In the genomic region with DNA sequence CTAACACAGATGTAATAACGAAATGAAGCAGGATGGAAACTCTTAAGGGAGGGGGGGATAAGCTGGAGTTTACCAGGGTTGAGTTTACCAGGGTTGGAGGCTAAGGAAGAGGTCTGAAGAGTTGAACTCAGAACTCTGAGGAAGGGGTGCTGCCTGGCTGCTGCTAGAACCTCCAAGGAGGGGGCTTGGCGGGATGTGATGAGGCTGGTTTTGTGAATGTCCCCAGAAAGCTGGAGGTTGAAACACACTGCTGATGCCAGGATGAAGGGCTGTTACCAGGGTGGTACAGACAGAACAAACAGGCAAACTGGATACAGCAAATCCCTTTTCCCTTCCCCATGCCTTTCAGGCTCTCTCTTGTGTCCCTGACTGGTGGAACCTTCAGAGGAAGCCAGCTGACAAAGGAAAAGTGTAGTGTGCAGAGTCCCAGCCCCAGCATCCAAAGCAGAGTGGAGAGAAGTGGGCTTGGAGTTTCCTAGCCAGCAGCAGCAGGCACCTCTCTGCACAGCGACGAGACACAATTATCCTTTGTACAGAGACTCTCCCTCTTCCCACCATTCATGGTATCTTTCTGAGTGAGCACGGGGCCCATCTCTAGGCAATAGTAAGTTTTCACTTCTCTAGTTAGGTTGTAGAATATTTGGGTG, we compare ENCODE assay signal across 16 cellular contexts. TPM values are rescaled to one million over a fixed set of nuclear protein-coding genes. Genes with fewer than 3 reads are reported as not detected.
DNase-seq lines count a peak whose midpoint lies in the region; ATAC-seq and TF ChIP-seq lines count a peak whose summit lies in the region.
"Had no signal": no experiment of that assay in that cellular context is flagged by ENCODE, and none has a peak within 500 bp of the region (broad histone marks: within the 10 kb centered on the region; RNA-seq: fewer than 3 reads in every experiment).

No MANE protein-coding gene starts in this region.

- peaks cover 14% of the 10 kb centered on the region; the same call in 1 of the 2 replicates for H3K4me1 ChIP-seq in Caco-2

- peaks cover 48% of the 10 kb centered on the region for H3K4me1 Mint-ChIP-seq in CD4-positive, alpha-beta T cell (ENCODE audit: low read depth)
- peaks cover 32% of the 10 kb centered on the region for H3K4me1 Mint-ChIP-seq in Caco-2 (ENCODE audit: low read depth, unreplicated experiment)
- peaks cover 19% of the 10 kb centered on the region for H3K4me1 Mint-ChIP-seq in activated naive CD8-positive, alpha-beta T cell treated with anti-CD3 and anti-CD28 coated beads, Interleukin-2, amount 50 U/mL, for 24 hours
- peaks cover 42% of the 10 kb centered on the region for H3K4me1 Mint-ChIP-seq in osteocyte (ENCODE audit: unreplicated experiment)

- no peak overlapping the region for H3K4me3 ChIP-seq in Caco-2 (ENCODE audit: low read depth, low read length)
- H3K4me3 ChIP-seq: sigmoid colon, thoracic aorta had no signal

- POLR2A ChIA-PET in CD4-positive, alpha-beta T cell (lab: Charles Lee): no interaction called here
- POLR2A ChIA-PET in Caco-2 (lab: Charles Lee): no interaction called here

- CTCF ChIA-PET in CD4-positive, alpha-beta T cell (lab: Charles Lee): interaction anchor here (1.2 to 1.7 kb wide), 2 partner anchors 110 to 499 kb away, joined by 3 to 5 read pairs; no protein-coding TSS in a partner anchor
- CTCF ChIA-PET in Caco-2 (lab: Charles Lee): interaction anchor here (0.7 to 1.0 kb wide), 2 partner anchors 18 to 110 kb away, joined by 3 to 5 read pairs; no protein-coding TSS in a partner anchor

- H3K9me3 ChIP-seq in CD4-positive, alpha-beta T cell (ENCODE audit: control insufficient read depth, low read length): no peaks in the 10 kb centered on the region
- no peaks in the 10 kb centered on the region for H3K9me3 ChIP-seq in Caco-2
- H3K9me3 ChIP-seq: sigmoid colon, thoracic aorta had no signal

- no TSS peak for BruUV-seq in Caco-2 (replicated peaks; lab: Mats Ljungman, UMichigan)

- no peak overlapping the region for H3K4me3 Mint-ChIP-seq in CD4-positive, alpha-beta T cell
- H3K4me3 Mint-ChIP-seq in Caco-2 (ENCODE audit: unreplicated experiment): no peak overlapping the region
- H3K4me3 Mint-ChIP-seq in activated naive CD8-positive, alpha-beta T cell treated with anti-CD3 and anti-CD28 coated beads, Interleukin-2, amount 50 U/mL, for 24 hours: no peak overlapping the region
- H3K4me3 Mint-ChIP-seq in osteocyte (ENCODE audit: unreplicated experiment): no peak overlapping the region

- H3K27me3 Mint-ChIP-seq in CD4-positive, alpha-beta T cell: no peaks in the 10 kb centered on the region
- H3K27me3 Mint-ChIP-seq in Caco-2 (ENCODE audit: insufficient read depth, unreplicated experiment) (no peaks in the 10 kb centered on the region), osteocyte (ENCODE audit: unreplicated experiment) (no peaks in the 10 kb centered on the region)
- no peaks in the 10 kb centered on the region for H3K27me3 Mint-ChIP-seq in activated naive CD8-positive, alpha-beta T cell treated with anti-CD3 and anti-CD28 coated beads, Interleukin-2, amount 50 U/mL, for 24 hours

- H3K27ac ChIP-seq in CD4-positive, alpha-beta T cell (ENCODE audit: low read depth, low read length): no peak overlapping the region
- H3K27ac ChIP-seq: thoracic aorta had no signal

- DNase-seq in CD4-positive, alpha-beta T cell: no peak
- DNase-seq in Caco-2: peak in 1 of 2 experiments; percentile 34
- no peak for DNase-seq in activated naive CD8-positive, alpha-beta T cell treated with anti-CD3 and anti-CD28 coated beads, Interleukin-2, amount 50 U/mL, for 24 hours
- no peak for DNase-seq in osteocyte (ENCODE audit: extremely low spot score, unreplicated experiment)
- DNase-seq: activated CD4-positive, alpha-beta T cell treated with anti-CD3 and anti-CD28 coated beads, Interleukin-2, amount 50 U/mL, for 4 hours; DMS153; erythroblast; H7; left colon; NCI-H1105; sigmoid colon had no signal

- H3K36me3 Mint-ChIP-seq in CD4-positive, alpha-beta T cell (ENCODE audit: low read depth): peaks cover 54% of the 10 kb centered on the region
- H3K36me3 Mint-ChIP-seq in Caco-2 (ENCODE audit: insufficient read depth, unreplicated experiment): peaks cover 93% of the 10 kb centered on the region
- peaks cover 15% of the 10 kb centered on the region for H3K36me3 Mint-ChIP-seq in activated naive CD8-positive, alpha-beta T cell treated with anti-CD3 and anti-CD28 coated beads, Interleukin-2, amount 50 U/mL, for 24 hours (ENCODE audit: low read depth)
- H3K36me3 Mint-ChIP-seq in osteocyte (ENCODE audit: unreplicated experiment): peaks cover 17% of the 10 kb centered on the region

- intact Hi-C loops in CD4-positive, alpha-beta T cell (cut with DNase I, micrococcal nuclease): loop anchor here in 1 of 2 experiments (5.0 kb wide), 1 partner anchor 107 kb away; a partner anchor contains a TSS
- intact Hi-C loops in Caco-2 (cut with micrococcal nuclease; ENCODE audit: unreplicated experiment): loop anchor here (5.0 kb wide), 1 partner anchor 112 kb away; no protein-coding TSS in a partner anchor

- no peak for ATAC-seq in CD4-positive, alpha-beta T cell (ENCODE audit: poor library complexity)
- ATAC-seq in activated naive CD8-positive, alpha-beta T cell treated with anti-CD3 and anti-CD28 coated beads, Interleukin-2, amount 50 U/mL, for 24 hours: no peak
- ATAC-seq in GM19455 (IDR thresholded peaks at IDR 0.05; ENCODE audit: unreplicated experiment) (no peak), HG03521 (IDR thresholded peaks at IDR 0.05; ENCODE audit: unreplicated experiment) (no peak), HG03571 (IDR thresholded peaks at IDR 0.05; ENCODE audit: unreplicated experiment) (no peak)
- ATAC-seq: left colon, SK-N-SH treated with all-trans-retinoic acid at 6 μM for 48 hours had no signal

- TF ChIP-seq CTCF in CD4-positive, alpha-beta T cell (IDR thresholded peaks at IDR 0.05): no peak
- TF ChIP-seq CTCF in Caco-2 (IDR thresholded peaks at IDR 0.05; ENCODE audit: insufficient read depth in 1 of 2, low read depth in 1 of 2, low read length in 1 of 2, severe bottlenecking in 1 of 2, unreplicated experiment in 1 of 2) (no peak), osteocyte (IDR thresholded peaks at IDR 0.05) (no peak)

- H3K36me3 ChIP-seq in Caco-2 (ENCODE audit: control insufficient read depth, insufficient read depth, low read length): peaks cover 3% of the 10 kb centered on the region; the same call in 1 of the 2 replicates

- no peaks in the 10 kb centered on the region for H3K27me3 ChIP-seq in CD4-positive, alpha-beta T cell (ENCODE audit: control insufficient read depth, insufficient read depth, low read length)
- H3K27me3 ChIP-seq in Caco-2 (replicated peaks; ENCODE audit: control insufficient read depth, insufficient read depth, low read length): no peaks in the 10 kb centered on the region
- H3K27me3 ChIP-seq: sigmoid colon had no signal

- no peaks in the 10 kb centered on the region for H3K9me3 Mint-ChIP-seq in CD4-positive, alpha-beta T cell
- H3K9me3 Mint-ChIP-seq in Caco-2 (ENCODE audit: unreplicated experiment): no peaks in the 10 kb centered on the region
- H3K9me3 Mint-ChIP-seq in activated naive CD8-positive, alpha-beta T cell treated with anti-CD3 and anti-CD28 coated beads, Interleukin-2, amount 50 U/mL, for 24 hours: no peaks in the 10 kb centered on the region
- no peaks in the 10 kb centered on the region for H3K9me3 Mint-ChIP-seq in osteocyte (ENCODE audit: unreplicated experiment)

- peak overlapping the region; percentile 57 for H3K27ac Mint-ChIP-seq in CD4-positive, alpha-beta T cell
- H3K27ac Mint-ChIP-seq in Caco-2 (ENCODE audit: unreplicated experiment) (peak overlapping the region; percentile 11), osteocyte (ENCODE audit: unreplicated experiment) (peak overlapping the region; percentile 28)
- H3K27ac Mint-ChIP-seq in activated naive CD8-positive, alpha-beta T cell treated with anti-CD3 and anti-CD28 coated beads, Interleukin-2, amount 50 U/mL, for 24 hours: peak overlapping the region; percentile 4

RNA-seq across cellular contexts. Expression of a gene that starts 23.7 kb away (rescaled TPM):
- total RNA-seq in CD4-positive, alpha-beta T cell: 100 to 1,000 TPM; 115 to 140 TPM
- total RNA-seq in Caco-2 (2022) (485 and 509 TPM in 2 replicates), osteocyte (102 and 106 TPM in 2 replicates)

Comparison
In these comparisons a context has a peak if more than half of its experiments do, and no peak if none do; other contexts are left out.
1. H3K27ac Mint-ChIP-seq: peak in every context shown above with its lines; median percentile 57 in CD4-positive, alpha-beta T cell; 28 in osteocyte; 11 in Caco-2; 4 in activated naive CD8-positive, alpha-beta T cell treated with anti-CD3 and anti-CD28 coated beads, Interleukin-2, amount 50 U/mL, for 24 hours.